11 cellular contexts compared by ENCODE assay signal in the genomic region with DNA sequence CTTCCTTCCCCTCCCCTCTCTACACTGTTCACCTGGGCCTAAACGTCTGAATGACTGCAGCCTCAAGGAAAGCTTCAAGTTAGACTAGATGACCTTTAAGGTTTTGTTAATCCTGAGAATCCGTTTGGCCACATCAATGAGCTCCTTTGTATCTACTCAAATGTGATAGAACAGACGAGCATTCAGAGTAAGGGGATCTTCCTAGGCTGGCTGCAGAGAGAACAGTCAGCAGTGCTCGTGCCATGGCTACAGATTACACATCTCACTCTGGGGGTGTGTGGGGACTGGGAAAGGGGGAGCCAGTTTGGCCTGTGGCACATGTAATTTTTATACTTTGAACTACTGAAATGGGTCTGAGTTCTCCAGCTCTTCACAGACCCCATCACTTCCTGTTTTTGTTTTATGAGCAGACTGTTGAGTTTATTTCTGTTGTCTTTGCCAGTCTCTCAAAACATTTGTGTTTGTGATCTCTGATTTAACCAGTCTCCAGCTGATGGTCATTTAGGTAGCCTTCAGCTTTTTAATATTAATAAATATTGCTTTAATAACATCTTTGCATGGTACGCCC. TPM values are rescaled to one million over a fixed set of nuclear protein-coding genes. Genes with fewer than 3 reads are reported as not detected.
DNase-seq lines count a peak whose midpoint lies in the region; ATAC-seq and TF ChIP-seq lines count a peak whose summit lies in the region.
"Had no signal": no experiment of that assay in that cellular context is flagged by ENCODE, and none has a peak within 500 bp of the region (broad histone marks: within the 10 kb centered on the region; RNA-seq: fewer than 3 reads in every experiment).

No MANE protein-coding gene starts in this region.

- peaks cover 18% of the 10 kb centered on the region for H3K36me3 Mint-ChIP-seq in activated T-cell treated with anti-CD3 and anti-CD28 coated beads, Interleukin-2, amount 50 U/mL, for 4 hours (ENCODE audit: insufficient read depth)
- peaks cover 37 to 55% of the 10 kb centered on the region in 2 donors for H3K36me3 Mint-ChIP-seq in stimulated activated naive B cell treated with anti-CD40 and anti-IgM and Interleukin-4, amounts not matched to agents 10 μg/mL and 1 μg/mL and 100 μg/mL, for 72 hours

- intact Hi-C loops in dorsolateral prefrontal cortex (cut with DNase I), result loop anchor here (10.0 kb wide), 2 partner anchors 85 to 245 kb away; partner anchors contain the start of genes STK4 (in 1 of the 2) and TOMM34 (in 1 of the 2)

- peak; percentile 65 to 75 for ATAC-seq in activated T-cell treated with anti-CD3 and anti-CD28 coated beads, Interleukin-2, amount 50 U/mL, for 4 hours
- ATAC-seq in stimulated activated naive B cell treated with anti-CD40 and anti-IgM and Interleukin-4, amounts not matched to agents 10 μg/mL and 1 μg/mL and 100 μg/mL, for 72 hours (replicated peaks), result peak; percentile 25 to 41
- ATAC-seq in GM19397 (IDR thresholded peaks at IDR 0.05; ENCODE audit: unreplicated experiment), result no peak

- H3K4me3 ChIP-seq in dorsolateral prefrontal cortex, result peak overlapping the region in 25 of 59 donors; percentile 4 to 48 (median 12)

- H3K9me3 Mint-ChIP-seq in activated T-cell treated with anti-CD3 and anti-CD28 coated beads, Interleukin-2, amount 50 U/mL, for 4 hours, result no peaks in the 10 kb centered on the region
- no peaks in the 10 kb centered on the region for H3K9me3 Mint-ChIP-seq in stimulated activated naive B cell treated with anti-CD40 and anti-IgM and Interleukin-4, amounts not matched to agents 10 μg/mL and 1 μg/mL and 100 μg/mL, for 72 hours

- DNase-seq in activated T-cell treated with anti-CD3 and anti-CD28 coated beads, Interleukin-2, amount 50 U/mL, for 4 hours, result no peak
- DNase-seq in activated T-cell treated with anti-CD3 and anti-CD28 coated beads for 4 hours (no peak), SIG-M5 treated with dmso at 0.1 percent for 504 hours (lab: John Stamatoyannopoulos, UW; ENCODE audit: unreplicated experiment) (peak; percentile 60), dorsolateral prefrontal cortex (peak in 8 of 10 donors; percentile 49 to 73 (median 62)), SK-N-DZ (ENCODE audit: low spot score) (no peak), NCI-H345 (lab: John Stamatoyannopoulos, UW) (no peak)
- no peak for DNase-seq in stimulated activated naive B cell treated with anti-CD40 and anti-IgM and Interleukin-4, amounts not matched to agents 10 μg/mL and 1 μg/mL and 100 μg/mL, for 72 hours
- DNase-seq: brain microvascular endothelial cell, foreskin fibroblast, NCI-H446 had no signal

- H3K27me3 Mint-ChIP-seq in activated T-cell treated with anti-CD3 and anti-CD28 coated beads, Interleukin-2, amount 50 U/mL, for 4 hours (ENCODE audit: low read depth), result no peaks in the 10 kb centered on the region
- no peaks in the 10 kb centered on the region for H3K27me3 Mint-ChIP-seq in stimulated activated naive B cell treated with anti-CD40 and anti-IgM and Interleukin-4, amounts not matched to agents 10 μg/mL and 1 μg/mL and 100 μg/mL, for 72 hours

- no peaks in the 10 kb centered on the region for H3K27me3 ChIP-seq in dorsolateral prefrontal cortex
- H3K27me3 ChIP-seq: brain microvascular endothelial cell had no signal

- TF ChIP-seq CTCF in dorsolateral prefrontal cortex (IDR thresholded peaks at IDR 0.05 in 54 of 56, conservative IDR thresholded peaks at IDR 0.05 in 2 of 56; ENCODE audit: low read depth in 1 of 56, partially characterized antibody in 56 of 56), result peak in 1 of 56 donors; percentile 1

- H3K4me1 Mint-ChIP-seq in activated T-cell treated with anti-CD3 and anti-CD28 coated beads, Interleukin-2, amount 50 U/mL, for 4 hours (ENCODE audit: low read depth), result peaks cover 74% of the 10 kb centered on the region
- peaks cover 31 to 76% of the 10 kb centered on the region in 2 donors for H3K4me1 Mint-ChIP-seq in stimulated activated naive B cell treated with anti-CD40 and anti-IgM and Interleukin-4, amounts not matched to agents 10 μg/mL and 1 μg/mL and 100 μg/mL, for 72 hours

- H3K4me3 Mint-ChIP-seq in activated T-cell treated with anti-CD3 and anti-CD28 coated beads, Interleukin-2, amount 50 U/mL, for 4 hours, result peak overlapping the region; percentile 2
- H3K4me3 Mint-ChIP-seq in stimulated activated naive B cell treated with anti-CD40 and anti-IgM and Interleukin-4, amounts not matched to agents 10 μg/mL and 1 μg/mL and 100 μg/mL, for 72 hours, result peak overlapping the region; percentile 21 to 28

- H3K27ac Mint-ChIP-seq in stimulated activated naive B cell treated with anti-CD40 and anti-IgM and Interleukin-4, amounts not matched to agents 10 μg/mL and 1 μg/mL and 100 μg/mL, for 72 hours, result peak overlapping the region; percentile 63

- H3K27ac ChIP-seq in dorsolateral prefrontal cortex, result peak overlapping the region; percentile 66 to 96 (median 89)
- H3K27ac ChIP-seq: brain microvascular endothelial cell had no signal

RNA-seq across cellular contexts. Expression of gene KCNS1, which starts 50.9 kb away (rescaled TPM):
- total RNA-seq in activated T-cell treated with anti-CD3 and anti-CD28 coated beads, Interleukin-2, amount 50 U/mL, for 4 hours, result under 1 TPM; 0.13 to 0.37 (median 0.16) TPM
- total RNA-seq in dorsolateral prefrontal cortex, result 100 to 1,000 TPM in 6 of 120 experiments, 10 to 100 TPM in 114; 14.6 to 125 (median 65.5) TPM
- 0.05 TPM in 1 of 2 replicates, not detected in the other for polyA plus RNA-seq in SK-N-DZ (2014; cell fraction: cytosol; rRNA removed)
- 0.04 TPM in 1 of 2 replicates, not detected in the other for polyA plus RNA-seq in SK-N-DZ (2014; cell fraction: nucleus; rRNA removed)

Comparison
In these comparisons a context has a peak if more than half of its experiments do, and no peak if none do; other contexts are left out.
1. DNase-seq: peak in SIG-M5 treated with dmso at 0.1 percent for 504 hours (single experiment) and dorsolateral prefrontal cortex (8 of 10); none in activated T-cell treated with anti-CD3 and anti-CD28 coated beads, Interleukin-2, amount 50 U/mL, for 4 hours (single experiment), activated T-cell treated with anti-CD3 and anti-CD28 coated beads for 4 hours (single experiment), stimulated activated naive B cell treated with anti-CD40 and anti-IgM and Interleukin-4, amounts not matched to agents 10 μg/mL and 1 μg/mL and 100 μg/mL, for 72 hours (single experiment), SK-N-DZ (single experiment) and NCI-H345 (single experiment).
2. RNA of gene KCNS1, which starts 50.9 kb away (total RNA-seq): 14.6 to 125 TPM in dorsolateral prefrontal cortex; 0.13 to 0.37 TPM in activated T-cell treated with anti-CD3 and anti-CD28 coated beads, Interleukin-2, amount 50 U/mL, for 4 hours; every median in the first group is over 10 times any median in the second.